31 cellular contexts compared by ENCODE assay signal in the genomic region with DNA sequence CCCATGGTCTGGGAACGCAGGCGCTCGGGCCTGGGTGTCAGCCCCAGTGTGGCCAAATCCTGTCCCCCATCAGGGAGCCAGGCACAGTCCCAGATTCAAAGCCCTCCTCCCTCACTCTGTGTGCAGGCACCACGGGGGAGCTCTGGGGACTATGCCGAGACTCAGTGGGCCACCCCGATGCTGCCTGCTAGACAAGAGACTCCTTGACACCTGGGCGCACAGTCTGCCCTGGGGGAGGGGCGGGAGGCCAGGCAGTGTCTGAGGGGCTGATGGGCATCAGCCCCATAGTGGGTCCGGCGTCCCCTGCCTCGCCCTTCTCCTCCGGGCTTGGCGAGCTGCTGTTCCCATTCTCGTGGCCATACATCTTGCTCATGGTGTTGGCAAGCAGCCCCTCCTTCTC. TPM values are rescaled to one million over a fixed set of nuclear protein-coding genes. Genes with fewer than 3 reads are reported as not detected.
"Had no signal": no experiment of that assay in that cellular context is flagged by ENCODE, and none has a peak within 500 bp of the region (broad histone marks: within the 10 kb centered on the region; RNA-seq: fewer than 3 reads in every experiment).

No MANE protein-coding gene starts in this region.

- H3K4me1 ChIP-seq: esophagus squamous epithelium, left lung, prostate gland, sigmoid colon, tibial nerve, upper lobe of left lung had no signal

- H3K36me3 ChIP-seq: esophagus squamous epithelium, left lung, prostate gland, sigmoid colon, thoracic aorta, tibial nerve, upper lobe of left lung had no signal

- H3K4me1 Mint-ChIP-seq: mesothelial cell of epicardium had no signal

- H3K27ac Mint-ChIP-seq: effector memory CD8-positive, alpha-beta T cell; mesothelial cell of epicardium had no signal

- H3K36me3 Mint-ChIP-seq: mesothelial cell of epicardium; naive B cell; natural killer cell treated with Interleukin-12 subunit alpha and Interleukin-12 subunit beta and Interleukin-15 and Interleukin-18, amount 100 ng/mL, for 72 hours had no signal

- H3K4me3 ChIP-seq: esophagus squamous epithelium, left lung, mucosa of descending colon, prostate gland, sigmoid colon, thoracic aorta, tibial nerve, upper lobe of left lung had no signal

- H3K9me3 Mint-ChIP-seq: central memory CD8-positive, alpha-beta T cell; effector memory CD8-positive, alpha-beta T cell; mesothelial cell of epicardium; natural killer cell treated with Interleukin-12 subunit alpha and Interleukin-12 subunit beta and Interleukin-15 and Interleukin-18, amount 100 ng/mL, for 72 hours; neural crest cell had no signal

- H3K9me3 ChIP-seq: esophagus squamous epithelium, left lung, mucosa of descending colon, prostate gland, sigmoid colon, thoracic aorta, tibial nerve, upper lobe of left lung had no signal

- ATAC-seq: effector memory CD8-positive, alpha-beta T cell; left cardiac atrium; left lung; mucosa of descending colon; natural killer cell treated with Interleukin-12 subunit alpha and Interleukin-12 subunit beta and Interleukin-15 and Interleukin-18, amount 100 ng/mL, for 72 hours had no signal

- H3K27me3 Mint-ChIP-seq: central memory CD8-positive, alpha-beta T cell; effector memory CD8-positive, alpha-beta T cell; naive B cell had no signal

- H3K27me3 ChIP-seq: esophagus squamous epithelium, left lung, sigmoid colon, tibial nerve, upper lobe of left lung had no signal

- H3K4me3 Mint-ChIP-seq: central memory CD8-positive, alpha-beta T cell; effector memory CD8-positive, alpha-beta T cell; mesothelial cell of epicardium; natural killer cell treated with Interleukin-12 subunit alpha and Interleukin-12 subunit beta and Interleukin-15 and Interleukin-18, amount 100 ng/mL, for 72 hours; neural crest cell had no signal

- H3K27ac ChIP-seq: esophagus squamous epithelium, left lung, prostate gland, sigmoid colon, thoracic aorta, tibial nerve, upper lobe of left lung had no signal

- DNase-seq: cortex of kidney; effector memory CD8-positive, alpha-beta T cell; erythroblast; esophagus squamous epithelium; foreskin melanocyte; left cardiac atrium; left lung; mesenchymal stem cell; mucosa of descending colon; naive B cell; sigmoid colon; stimulated activated CD4-positive, alpha-beta T cell treated with anti-CD3 and anti-CD28 coated beads, Interleukin-1b, Interleukin-23, amount 100 ng/mL, for 48 hours; stimulated activated CD4-positive, alpha-beta T cell treated with anti-CD3 and anti-CD28 coated beads, Interleukin-4, amount 100 ng/mL, for 1 hour; stimulated activated CD8-positive, alpha-beta memory T cell treated with anti-CD3 and anti-CD28 coated beads, Interleukin-4, amount 100 ng/mL, for 48 hours; stimulated activated naive CD4-positive, alpha-beta T cell treated with Interleukin-2 at 50 U/mL for 16 hours; upper lobe of left lung had no signal

RNA-seq across cellular contexts. Expression of a gene that starts 8.5 kb away (rescaled TPM):
- total RNA-seq: kidney epithelial cell, lung microvascular endothelial cell, mesothelial cell of epicardium, osteocyte, renal cortical epithelial cell had no signal

RNA-seq across cellular contexts. Expression of a gene that starts 21.9 kb away (rescaled TPM):
- total RNA-seq: dermis microvascular lymphatic vessel endothelial cell; esophagus squamous epithelium; kidney epithelial cell; left cardiac atrium; left lung; lower leg skin; lung microvascular endothelial cell; mesothelial cell of epicardium; mucosa of descending colon; natural killer cell treated with Interleukin-12 subunit alpha and Interleukin-12 subunit beta and Interleukin-15 and Interleukin-18, amount 100 ng/mL, for 72 hours; neural crest cell; osteocyte; prostate gland; renal cortical epithelial cell; right cardiac atrium; sigmoid colon; skeletal muscle tissue; thoracic aorta; tibial nerve; upper lobe of left lung had no signal
- polyA plus RNA-seq: right cardiac atrium had no signal

RNA-seq across cellular contexts. Expression of a gene that starts 29.5 kb away (rescaled TPM):
- total RNA-seq: dermis microvascular lymphatic vessel endothelial cell; esophagus squamous epithelium; kidney epithelial cell; left cardiac atrium; left lung; lower leg skin; lung microvascular endothelial cell; mesothelial cell of epicardium; mucosa of descending colon; natural killer cell treated with Interleukin-12 subunit alpha and Interleukin-12 subunit beta and Interleukin-15 and Interleukin-18, amount 100 ng/mL, for 72 hours; neural crest cell; osteocyte; renal cortical epithelial cell; right cardiac atrium; sigmoid colon; skeletal muscle tissue; thoracic aorta; tibial nerve; upper lobe of left lung had no signal
- polyA plus RNA-seq: right cardiac atrium, sigmoid colon had no signal

RNA-seq across cellular contexts. Expression of a gene that starts 32.1 kb away (rescaled TPM):
- total RNA-seq: lung microvascular endothelial cell, osteocyte, renal cortical epithelial cell had no signal

RNA-seq across cellular contexts. Expression of a gene that starts 44.2 kb away (rescaled TPM):
- total RNA-seq: dermis microvascular lymphatic vessel endothelial cell; esophagus squamous epithelium; kidney epithelial cell; left cardiac atrium; left lung; lower leg skin; lung microvascular endothelial cell; mesothelial cell of epicardium; mucosa of descending colon; natural killer cell treated with Interleukin-12 subunit alpha and Interleukin-12 subunit beta and Interleukin-15 and Interleukin-18, amount 100 ng/mL, for 72 hours; neural crest cell; osteocyte; prostate gland; renal cortical epithelial cell; right cardiac atrium; sigmoid colon; skeletal muscle tissue; thoracic aorta; tibial nerve; upper lobe of left lung had no signal
- polyA plus RNA-seq: right cardiac atrium, sigmoid colon had no signal
